In the genomic region with DNA sequence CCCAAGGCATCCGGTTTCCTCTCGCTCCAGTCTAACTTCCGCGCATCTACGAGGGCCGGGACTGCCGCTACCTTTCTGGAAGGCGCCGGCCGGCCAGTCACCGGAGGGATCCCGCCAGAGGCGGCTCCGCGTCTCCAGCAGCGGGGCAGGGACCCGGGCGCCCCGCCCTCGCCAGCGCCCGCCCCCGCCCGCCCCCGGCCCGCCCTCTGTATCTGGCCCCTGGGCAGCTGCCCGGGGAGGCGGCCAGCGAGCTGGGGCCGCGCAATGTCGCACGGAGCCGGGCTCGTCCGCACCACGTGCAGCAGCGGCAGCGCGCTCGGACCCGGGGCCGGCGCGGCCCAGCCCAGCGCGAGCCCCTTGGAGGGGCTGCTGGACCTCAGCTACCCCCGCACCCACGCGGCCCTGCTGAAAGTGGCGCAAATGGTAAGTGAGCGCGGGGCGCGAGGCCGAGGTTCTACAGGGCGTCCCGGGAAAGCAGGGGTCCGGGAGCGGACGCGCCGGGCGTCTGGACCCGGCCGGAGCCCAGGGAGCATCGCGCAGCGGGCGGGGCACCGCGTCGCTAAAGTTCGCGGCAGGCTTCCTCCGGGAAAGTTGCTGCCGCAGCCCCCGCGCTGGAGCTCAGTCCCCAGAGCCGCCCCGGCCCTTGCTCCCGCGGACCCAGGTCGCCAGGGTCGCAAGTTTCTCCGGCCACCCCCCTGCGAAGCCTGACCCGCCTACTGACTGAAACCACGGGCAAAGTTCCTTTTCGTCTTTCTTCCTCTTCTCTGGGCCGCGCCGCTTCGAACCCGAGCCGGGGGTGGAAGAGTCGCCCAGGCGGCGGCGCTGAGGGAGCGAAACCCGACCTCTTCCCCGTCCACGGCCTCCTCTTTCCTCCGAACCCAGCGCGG, we compare ENCODE assay signal across 1 cellular context.
TF ChIP-seq lines count a peak whose summit lies in the region.

A gene with protein sequence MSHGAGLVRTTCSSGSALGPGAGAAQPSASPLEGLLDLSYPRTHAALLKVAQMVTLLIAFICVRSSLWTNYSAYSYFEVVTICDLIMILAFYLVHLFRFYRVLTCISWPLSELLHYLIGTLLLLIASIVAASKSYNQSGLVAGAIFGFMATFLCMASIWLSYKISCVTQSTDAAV (plus strand): TSS at position 211 of the 887 bp plus-strand sequence. CDS start 54 bp downstream, at position 265.

TF ChIP-seq in HepG2, 621 proteins besides CTCF, POLR2A, EP300 and RAD21 (continued from another document and continues in another):
- TF ChIP-seq, protein P1, sequence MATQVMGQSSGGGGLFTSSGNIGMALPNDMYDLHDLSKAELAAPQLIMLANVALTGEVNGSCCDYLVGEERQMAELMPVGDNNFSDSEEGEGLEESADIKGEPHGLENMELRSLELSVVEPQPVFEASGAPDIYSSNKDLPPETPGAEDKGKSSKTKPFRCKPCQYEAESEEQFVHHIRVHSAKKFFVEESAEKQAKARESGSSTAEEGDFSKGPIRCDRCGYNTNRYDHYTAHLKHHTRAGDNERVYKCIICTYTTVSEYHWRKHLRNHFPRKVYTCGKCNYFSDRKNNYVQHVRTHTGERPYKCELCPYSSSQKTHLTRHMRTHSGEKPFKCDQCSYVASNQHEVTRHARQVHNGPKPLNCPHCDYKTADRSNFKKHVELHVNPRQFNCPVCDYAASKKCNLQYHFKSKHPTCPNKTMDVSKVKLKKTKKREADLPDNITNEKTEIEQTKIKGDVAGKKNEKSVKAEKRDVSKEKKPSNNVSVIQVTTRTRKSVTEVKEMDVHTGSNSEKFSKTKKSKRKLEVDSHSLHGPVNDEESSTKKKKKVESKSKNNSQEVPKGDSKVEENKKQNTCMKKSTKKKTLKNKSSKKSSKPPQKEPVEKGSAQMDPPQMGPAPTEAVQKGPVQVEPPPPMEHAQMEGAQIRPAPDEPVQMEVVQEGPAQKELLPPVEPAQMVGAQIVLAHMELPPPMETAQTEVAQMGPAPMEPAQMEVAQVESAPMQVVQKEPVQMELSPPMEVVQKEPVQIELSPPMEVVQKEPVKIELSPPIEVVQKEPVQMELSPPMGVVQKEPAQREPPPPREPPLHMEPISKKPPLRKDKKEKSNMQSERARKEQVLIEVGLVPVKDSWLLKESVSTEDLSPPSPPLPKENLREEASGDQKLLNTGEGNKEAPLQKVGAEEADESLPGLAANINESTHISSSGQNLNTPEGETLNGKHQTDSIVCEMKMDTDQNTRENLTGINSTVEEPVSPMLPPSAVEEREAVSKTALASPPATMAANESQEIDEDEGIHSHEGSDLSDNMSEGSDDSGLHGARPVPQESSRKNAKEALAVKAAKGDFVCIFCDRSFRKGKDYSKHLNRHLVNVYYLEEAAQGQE (IDR thresholded peaks at IDR 0.05; ENCODE audit: borderline replicate concordance in 1 of 2, low read depth in 1 of 2, low read length in 2 of 2) = no peak
- TF ChIP-seq, protein P2, sequence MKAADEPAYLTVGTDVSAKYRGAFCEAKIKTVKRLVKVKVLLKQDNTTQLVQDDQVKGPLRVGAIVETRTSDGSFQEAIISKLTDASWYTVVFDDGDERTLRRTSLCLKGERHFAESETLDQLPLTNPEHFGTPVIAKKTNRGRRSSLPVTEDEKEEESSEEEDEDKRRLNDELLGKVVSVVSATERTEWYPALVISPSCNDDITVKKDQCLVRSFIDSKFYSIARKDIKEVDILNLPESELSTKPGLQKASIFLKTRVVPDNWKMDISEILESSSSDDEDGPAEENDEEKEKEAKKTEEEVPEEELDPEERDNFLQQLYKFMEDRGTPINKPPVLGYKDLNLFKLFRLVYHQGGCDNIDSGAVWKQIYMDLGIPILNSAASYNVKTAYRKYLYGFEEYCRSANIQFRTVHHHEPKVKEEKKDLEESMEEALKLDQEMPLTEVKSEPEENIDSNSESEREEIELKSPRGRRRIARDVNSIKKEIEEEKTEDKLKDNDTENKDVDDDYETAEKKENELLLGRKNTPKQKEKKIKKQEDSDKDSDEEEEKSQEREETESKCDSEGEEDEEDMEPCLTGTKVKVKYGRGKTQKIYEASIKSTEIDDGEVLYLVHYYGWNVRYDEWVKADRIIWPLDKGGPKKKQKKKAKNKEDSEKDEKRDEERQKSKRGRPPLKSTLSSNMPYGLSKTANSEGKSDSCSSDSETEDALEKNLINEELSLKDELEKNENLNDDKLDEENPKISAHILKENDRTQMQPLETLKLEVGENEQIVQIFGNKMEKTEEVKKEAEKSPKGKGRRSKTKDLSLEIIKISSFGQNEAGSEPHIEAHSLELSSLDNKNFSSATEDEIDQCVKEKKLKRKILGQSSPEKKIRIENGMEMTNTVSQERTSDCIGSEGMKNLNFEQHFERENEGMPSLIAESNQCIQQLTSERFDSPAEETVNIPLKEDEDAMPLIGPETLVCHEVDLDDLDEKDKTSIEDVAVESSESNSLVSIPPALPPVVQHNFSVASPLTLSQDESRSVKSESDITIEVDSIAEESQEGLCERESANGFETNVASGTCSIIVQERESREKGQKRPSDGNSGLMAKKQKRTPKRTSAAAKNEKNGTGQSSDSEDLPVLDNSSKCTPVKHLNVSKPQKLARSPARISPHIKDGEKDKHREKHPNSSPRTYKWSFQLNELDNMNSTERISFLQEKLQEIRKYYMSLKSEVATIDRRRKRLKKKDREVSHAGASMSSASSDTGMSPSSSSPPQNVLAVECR (CRISPR knock-in tag; IDR thresholded peaks at IDR 0.05; ENCODE audit: borderline replicate concordance) = peak; percentile 81; the same call in 1 of the 2 replicates
- TF ChIP-seq PAF1 (CRISPR knock-in tag; IDR thresholded peaks at IDR 0.05) (no peak), ZNF138 (CRISPR knock-in tag; IDR thresholded peaks at IDR 0.05; ENCODE audit: low read depth) (0 out of 2 replicates have a peak, but pooled peaks have one; percentile 27), HOXA7 (CRISPR knock-in tag; IDR thresholded peaks at IDR 0.05) (no peak), SALL2 (CRISPR knock-in tag; IDR thresholded peaks at IDR 0.05) (0 out of 2 replicates have a peak, but pooled peaks have one; percentile 41), SMARCC2 (IDR thresholded peaks at IDR 0.05) (no peak), SALL1 (CRISPR knock-in tag; IDR thresholded peaks at IDR 0.05) (peak; percentile 45), XRCC5 (optimal IDR thresholded peaks at IDR 0.05; ENCODE audit: low read length) (peak; percentile 21), ZNF879 (CRISPR knock-in tag; IDR thresholded peaks at IDR 0.05) (peak; percentile 92), ZNF652 (CRISPR knock-in tag; IDR thresholded peaks at IDR 0.05; ENCODE audit: borderline replicate concordance, low read depth) (no peak), TAF15 (IDR thresholded peaks at IDR 0.05; ENCODE audit: low read depth, low read length, poor library complexity, severe bottlenecking) (no peak), ZSCAN25 (CRISPR knock-in tag; IDR thresholded peaks at IDR 0.05) (peak; percentile 86; the same call in 1 of the 2 replicates), HNRNPLL (IDR thresholded peaks at IDR 0.05; ENCODE audit: low read depth, low read length, poor library complexity, severe bottlenecking) (peak; percentile 42), ZNF776 (CRISPR knock-in tag; IDR thresholded peaks at IDR 0.05) (0 out of 2 replicates have a peak, but pooled peaks have one; percentile 33), MYC (CRISPR knock-in tag; IDR thresholded peaks at IDR 0.05; ENCODE audit: borderline replicate concordance) (peak; percentile 73; the same call in 1 of the 2 replicates), ATF7 (IDR thresholded peaks at IDR 0.05) (no peak), ATF7 (CRISPR knock-in tag; IDR thresholded peaks at IDR 0.05) (no peak), SIN3B (IDR thresholded peaks at IDR 0.05; ENCODE audit: low read length) (no peak), ZNF564 (CRISPR knock-in tag; IDR thresholded peaks at IDR 0.05) (0 out of 2 replicates have a peak, but pooled peaks have one; percentile 39)
- TF ChIP-seq, protein P3, sequence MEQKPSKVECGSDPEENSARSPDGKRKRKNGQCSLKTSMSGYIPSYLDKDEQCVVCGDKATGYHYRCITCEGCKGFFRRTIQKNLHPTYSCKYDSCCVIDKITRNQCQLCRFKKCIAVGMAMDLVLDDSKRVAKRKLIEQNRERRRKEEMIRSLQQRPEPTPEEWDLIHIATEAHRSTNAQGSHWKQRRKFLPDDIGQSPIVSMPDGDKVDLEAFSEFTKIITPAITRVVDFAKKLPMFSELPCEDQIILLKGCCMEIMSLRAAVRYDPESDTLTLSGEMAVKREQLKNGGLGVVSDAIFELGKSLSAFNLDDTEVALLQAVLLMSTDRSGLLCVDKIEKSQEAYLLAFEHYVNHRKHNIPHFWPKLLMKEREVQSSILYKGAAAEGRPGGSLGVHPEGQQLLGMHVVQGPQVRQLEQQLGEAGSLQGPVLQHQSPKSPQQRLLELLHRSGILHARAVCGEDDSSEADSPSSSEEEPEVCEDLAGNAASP (CRISPR knock-in tag; IDR thresholded peaks at IDR 0.05; ENCODE audit: borderline replicate concordance) = no peak
- TF ChIP-seq, protein P4, sequence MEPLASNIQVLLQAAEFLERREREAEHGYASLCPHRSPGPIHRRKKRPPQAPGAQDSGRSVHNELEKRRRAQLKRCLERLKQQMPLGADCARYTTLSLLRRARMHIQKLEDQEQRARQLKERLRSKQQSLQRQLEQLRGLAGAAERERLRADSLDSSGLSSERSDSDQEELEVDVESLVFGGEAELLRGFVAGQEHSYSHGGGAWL (CRISPR knock-in tag; IDR thresholded peaks at IDR 0.05) = peak; percentile 46; the same call in 1 of the 2 replicates
- TF ChIP-seq, protein P5, sequence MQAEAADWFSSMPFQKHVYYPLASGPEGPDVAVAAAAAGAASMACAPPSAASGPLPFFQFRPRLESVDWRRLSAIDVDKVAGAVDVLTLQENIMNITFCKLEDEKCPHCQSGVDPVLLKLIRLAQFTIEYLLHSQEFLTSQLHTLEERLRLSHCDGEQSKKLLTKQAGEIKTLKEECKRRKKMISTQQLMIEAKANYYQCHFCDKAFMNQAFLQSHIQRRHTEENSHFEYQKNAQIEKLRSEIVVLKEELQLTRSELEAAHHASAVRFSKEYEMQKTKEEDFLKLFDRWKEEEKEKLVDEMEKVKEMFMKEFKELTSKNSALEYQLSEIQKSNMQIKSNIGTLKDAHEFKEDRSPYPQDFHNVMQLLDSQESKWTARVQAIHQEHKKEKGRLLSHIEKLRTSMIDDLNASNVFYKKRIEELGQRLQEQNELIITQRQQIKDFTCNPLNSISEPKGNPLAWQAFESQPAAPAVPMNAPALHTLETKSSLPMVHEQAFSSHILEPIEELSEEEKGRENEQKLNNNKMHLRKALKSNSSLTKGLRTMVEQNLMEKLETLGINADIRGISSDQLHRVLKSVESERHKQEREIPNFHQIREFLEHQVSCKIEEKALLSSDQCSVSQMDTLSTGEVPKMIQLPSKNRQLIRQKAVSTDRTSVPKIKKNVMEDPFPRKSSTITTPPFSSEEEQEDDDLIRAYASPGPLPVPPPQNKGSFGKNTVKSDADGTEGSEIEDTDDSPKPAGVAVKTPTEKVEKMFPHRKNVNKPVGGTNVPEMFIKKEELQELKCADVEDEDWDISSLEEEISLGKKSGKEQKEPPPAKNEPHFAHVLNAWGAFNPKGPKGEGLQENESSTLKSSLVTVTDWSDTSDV (CRISPR knock-in tag; IDR thresholded peaks at IDR 0.05) = peak; percentile 53; the same call in 1 of the 2 replicates
- TF ChIP-seq, protein P6, sequence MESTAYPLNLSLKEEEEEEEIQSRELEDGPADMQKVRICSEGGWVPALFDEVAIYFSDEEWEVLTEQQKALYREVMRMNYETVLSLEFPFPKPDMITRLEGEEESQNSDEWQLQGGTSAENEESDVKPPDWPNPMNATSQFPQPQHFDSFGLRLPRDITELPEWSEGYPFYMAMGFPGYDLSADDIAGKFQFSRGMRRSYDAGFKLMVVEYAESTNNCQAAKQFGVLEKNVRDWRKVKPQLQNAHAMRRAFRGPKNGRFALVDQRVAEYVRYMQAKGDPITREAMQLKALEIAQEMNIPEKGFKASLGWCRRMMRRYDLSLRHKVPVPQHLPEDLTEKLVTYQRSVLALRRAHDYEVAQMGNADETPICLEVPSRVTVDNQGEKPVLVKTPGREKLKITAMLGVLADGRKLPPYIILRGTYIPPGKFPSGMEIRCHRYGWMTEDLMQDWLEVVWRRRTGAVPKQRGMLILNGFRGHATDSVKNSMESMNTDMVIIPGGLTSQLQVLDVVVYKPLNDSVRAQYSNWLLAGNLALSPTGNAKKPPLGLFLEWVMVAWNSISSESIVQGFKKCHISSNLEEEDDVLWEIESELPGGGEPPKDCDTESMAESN (CRISPR knock-in tag; conservative IDR thresholded peaks at IDR 0.05) = peak; percentile 89; the same call in 1 of the 2 replicates
- TF ChIP-seq, protein P7, sequence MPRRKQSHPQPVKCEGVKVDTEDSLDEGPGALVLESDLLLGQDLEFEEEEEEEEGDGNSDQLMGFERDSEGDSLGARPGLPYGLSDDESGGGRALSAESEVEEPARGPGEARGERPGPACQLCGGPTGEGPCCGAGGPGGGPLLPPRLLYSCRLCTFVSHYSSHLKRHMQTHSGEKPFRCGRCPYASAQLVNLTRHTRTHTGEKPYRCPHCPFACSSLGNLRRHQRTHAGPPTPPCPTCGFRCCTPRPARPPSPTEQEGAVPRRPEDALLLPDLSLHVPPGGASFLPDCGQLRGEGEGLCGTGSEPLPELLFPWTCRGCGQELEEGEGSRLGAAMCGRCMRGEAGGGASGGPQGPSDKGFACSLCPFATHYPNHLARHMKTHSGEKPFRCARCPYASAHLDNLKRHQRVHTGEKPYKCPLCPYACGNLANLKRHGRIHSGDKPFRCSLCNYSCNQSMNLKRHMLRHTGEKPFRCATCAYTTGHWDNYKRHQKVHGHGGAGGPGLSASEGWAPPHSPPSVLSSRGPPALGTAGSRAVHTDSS (CRISPR knock-in tag; conservative IDR thresholded peaks at IDR 0.05) = no peak
- TF ChIP-seq, protein P8, sequence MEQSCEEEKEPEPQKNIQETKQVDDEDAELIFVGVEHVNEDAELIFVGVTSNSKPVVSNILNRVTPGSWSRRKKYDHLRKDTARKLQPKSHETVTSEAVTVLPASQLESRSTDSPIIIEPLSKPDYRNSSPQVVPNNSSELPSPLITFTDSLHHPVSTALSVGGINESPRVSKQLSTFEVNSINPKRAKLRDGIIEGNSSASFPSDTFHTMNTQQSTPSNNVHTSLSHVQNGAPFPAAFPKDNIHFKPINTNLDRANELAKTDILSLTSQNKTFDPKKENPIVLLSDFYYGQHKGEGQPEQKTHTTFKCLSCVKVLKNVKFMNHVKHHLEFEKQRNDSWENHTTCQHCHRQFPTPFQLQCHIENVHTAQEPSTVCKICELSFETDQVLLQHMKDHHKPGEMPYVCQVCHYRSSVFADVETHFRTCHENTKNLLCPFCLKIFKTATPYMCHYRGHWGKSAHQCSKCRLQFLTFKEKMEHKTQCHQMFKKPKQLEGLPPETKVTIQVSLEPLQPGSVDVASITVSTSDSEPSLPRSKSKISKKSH (CRISPR knock-in tag; IDR thresholded peaks at IDR 0.05; ENCODE audit: borderline replicate concordance) = peak; percentile 75; the same call in 1 of the 2 replicates
- TF ChIP-seq, protein P9, sequence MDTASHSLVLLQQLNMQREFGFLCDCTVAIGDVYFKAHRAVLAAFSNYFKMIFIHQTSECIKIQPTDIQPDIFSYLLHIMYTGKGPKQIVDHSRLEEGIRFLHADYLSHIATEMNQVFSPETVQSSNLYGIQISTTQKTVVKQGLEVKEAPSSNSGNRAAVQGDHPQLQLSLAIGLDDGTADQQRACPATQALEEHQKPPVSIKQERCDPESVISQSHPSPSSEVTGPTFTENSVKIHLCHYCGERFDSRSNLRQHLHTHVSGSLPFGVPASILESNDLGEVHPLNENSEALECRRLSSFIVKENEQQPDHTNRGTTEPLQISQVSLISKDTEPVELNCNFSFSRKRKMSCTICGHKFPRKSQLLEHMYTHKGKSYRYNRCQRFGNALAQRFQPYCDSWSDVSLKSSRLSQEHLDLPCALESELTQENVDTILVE (CRISPR knock-in tag; IDR thresholded peaks at IDR 0.05) = peak; percentile 36; the same call in 1 of the 2 replicates
